ENCODE assay signal across 23 cellular contexts in genomic region chr5:160641405-160641804, GRCh38.
DNase-seq lines count a peak whose midpoint lies in the region; ATAC-seq and TF ChIP-seq lines count a peak whose summit lies in the region.
"Had no signal": no experiment of that assay in that cellular context is flagged by ENCODE, and none has a peak within 500 bp of the region (broad histone marks: within the 10 kb centered on the region; RNA-seq: fewer than 3 reads in every experiment).

No MANE protein-coding gene starts in this region.

- no peaks in the 10 kb centered on the region for H3K4me1 ChIP-seq in foreskin keratinocyte
- H3K4me1 ChIP-seq in uterus: no peaks in the 10 kb centered on the region
- H3K4me1 ChIP-seq: BE2C, SJSA1, suprapubic skin had no signal

- H3K36me3 ChIP-seq in uterus: no peaks in the 10 kb centered on the region
- H3K36me3 ChIP-seq: BE2C, SJSA1, suprapubic skin had no signal

- H3K9me3 ChIP-seq in uterus: no peaks in the 10 kb centered on the region
- H3K9me3 ChIP-seq: BE2C, SJSA1, suprapubic skin had no signal

- no peak for DNase-seq in activated T-cell treated with anti-CD3 and anti-CD28 coated beads for 4 hours
- no peak for DNase-seq in foreskin keratinocyte
- no peak for DNase-seq in uterus
- no peak for DNase-seq in stimulated activated CD4-positive, alpha-beta T cell treated with anti-CD3 and anti-CD28 coated beads, Interleukin-15, amount 100 ng/mL, for 24 hours
- DNase-seq: activated CD4-positive, alpha-beta memory T cell treated with anti-CD3 and anti-CD28 coated beads, Interleukin-2, amount 10 ng/mL, durations not matched to agents 7 days and 5 days; activated effector memory CD4-positive, alpha-beta T cell treated with Interleukin-2 at 50 U/mL for 16 hours; BE2C; GF-D8; islet precursor cell; Kasumi-1; NCI-H1694; NCI-H524 treated with DMSO at 0.1 percent for 48 hours; retina; small intestine; T-cell had no signal

- no peak for TF ChIP-seq POLR2A in uterus (IDR thresholded peaks at IDR 0.05)

- H3K27ac ChIP-seq in foreskin keratinocyte: no peak overlapping the region
- H3K27ac ChIP-seq in uterus: no peak overlapping the region
- H3K27ac ChIP-seq: SJSA1, suprapubic skin had no signal

- H3K4me3 ChIP-seq in uterus: no peak overlapping the region
- H3K4me3 ChIP-seq: SJSA1, suprapubic skin had no signal

- H3K27me3 ChIP-seq in foreskin keratinocyte: no peaks in the 10 kb centered on the region
- H3K27me3 ChIP-seq in uterus: no peaks in the 10 kb centered on the region
- H3K27me3 ChIP-seq: BE2C, SJSA1, suprapubic skin had no signal

- TF ChIP-seq CTCF in foreskin keratinocyte (conservative IDR thresholded peaks at IDR 0.05) (no peak), uterus (IDR thresholded peaks at IDR 0.05) (no peak)

- ATAC-seq in GM18520 (IDR thresholded peaks at IDR 0.05; ENCODE audit: unreplicated experiment): peak; percentile 92
- peak; percentile 50 for ATAC-seq in GM21381 (IDR thresholded peaks at IDR 0.05; ENCODE audit: unreplicated experiment)
- ATAC-seq in HG02623 (IDR thresholded peaks at IDR 0.05; ENCODE audit: unreplicated experiment): peak; percentile 49
- ATAC-seq in HG03469 (IDR thresholded peaks at IDR 0.05; ENCODE audit: unreplicated experiment): peak; percentile 37
- no peak for ATAC-seq in foreskin keratinocyte
- ATAC-seq: activated CD4-positive, CD25-positive, alpha-beta regulatory T cell treated with anti-CD3 and anti-CD28 coated beads, Interleukin-2, amount 50 U/mL, for 24 hours; stimulated activated effector memory CD8-positive, alpha-beta T cell treated with anti-CD3 and anti-CD28 coated beads, Interleukin-12 subunit alpha, Interleukin-12 subunit beta, amount 100 ng/mL, for 72 hours; T-cell had no signal

- intact Hi-C loops in uterus (cut with DNase I; ENCODE audit: low total_unique reads): no loop called here
